ENCODE assay signal across 27 cellular contexts in the genomic region with DNA sequence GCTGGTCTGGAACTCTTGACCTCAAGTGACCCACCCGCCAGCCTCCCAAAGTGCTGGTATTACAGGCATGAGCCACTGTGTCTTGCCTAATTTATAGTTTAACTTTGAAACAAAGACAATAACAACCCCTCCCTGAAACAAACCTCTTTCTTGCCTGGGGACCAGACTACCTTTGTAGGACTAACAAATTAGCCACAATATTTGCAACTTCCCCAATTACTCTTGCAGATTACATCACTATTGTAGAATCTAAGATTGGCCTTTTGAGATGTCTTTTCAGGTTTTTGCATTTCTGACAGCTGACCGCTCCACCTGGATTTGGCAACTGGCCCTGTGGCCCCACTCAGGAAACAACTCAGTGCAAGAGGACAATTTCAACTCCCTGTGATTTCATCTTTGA.
"Had no signal": no experiment of that assay in that cellular context is flagged by ENCODE, and none has a peak within 500 bp of the region (broad histone marks: within the 10 kb centered on the region; RNA-seq: fewer than 3 reads in every experiment).

No MANE protein-coding gene starts in this region.

- H3K27ac ChIP-seq: epithelial cell of prostate, gastrocnemius medialis, lower lobe of right lung, ovary, psoas muscle, sigmoid colon, testis, tibial artery, upper lobe of left lung had no signal

- H3K36me3 ChIP-seq: gastrocnemius medialis, lower lobe of right lung, ovary, sigmoid colon, tibial artery, upper lobe of left lung had no signal

- H3K36me3 Mint-ChIP-seq: natural killer cell; stimulated activated effector memory CD8-positive, alpha-beta T cell treated with anti-CD3 and anti-CD28 coated beads, Interleukin-12 subunit alpha, Interleukin-12 subunit beta, amount 100 ng/mL, for 72 hours had no signal

- H3K27me3 ChIP-seq: gastrocnemius medialis, ovary, testis, tibial artery, upper lobe of left lung had no signal

- H3K27ac Mint-ChIP-seq: endodermal cell; natural killer cell; stimulated activated effector memory CD8-positive, alpha-beta T cell treated with anti-CD3 and anti-CD28 coated beads, Interleukin-12 subunit alpha, Interleukin-12 subunit beta, amount 100 ng/mL, for 72 hours had no signal

- H3K4me1 Mint-ChIP-seq: natural killer cell; stimulated activated effector memory CD8-positive, alpha-beta T cell treated with anti-CD3 and anti-CD28 coated beads, Interleukin-12 subunit alpha, Interleukin-12 subunit beta, amount 100 ng/mL, for 72 hours had no signal

- ATAC-seq: esophagus mucosa; gastrocnemius medialis; left ventricle myocardium superior; lower lobe of right lung; natural killer cell; psoas muscle; right cardiac atrium; stimulated activated effector memory CD8-positive, alpha-beta T cell treated with anti-CD3 and anti-CD28 coated beads, Interleukin-12 subunit alpha, Interleukin-12 subunit beta, amount 100 ng/mL, for 72 hours had no signal

- H3K4me3 ChIP-seq: gastrocnemius medialis, lower lobe of right lung, ovary, psoas muscle, sigmoid colon, testis, tibial artery, upper lobe of left lung had no signal

- FAIRE-seq: keratinocyte, urothelium cell line had no signal

- H3K9me3 Mint-ChIP-seq: natural killer cell; stimulated activated effector memory CD8-positive, alpha-beta T cell treated with anti-CD3 and anti-CD28 coated beads, Interleukin-12 subunit alpha, Interleukin-12 subunit beta, amount 100 ng/mL, for 72 hours had no signal

- H3K4me1 ChIP-seq: gastrocnemius medialis, lower lobe of right lung, psoas muscle, sigmoid colon, testis, tibial artery, upper lobe of left lung had no signal

- DNase-seq: cortex of kidney; effector CD4-positive, alpha-beta T cell; endodermal cell; foreskin fibroblast; gastrocnemius medialis; head of caudate nucleus; left ventricle myocardium superior; lower lobe of right lung; natural killer cell; occipital lobe; ovary; posterior cingulate gyrus; psoas muscle; right cardiac atrium; sigmoid colon; stimulated activated CD4-positive, alpha-beta T cell treated with anti-CD3 and anti-CD28 coated beads, Interleukin-2, amount 100 ng/mL, for 24 hours; stimulated activated CD4-positive, alpha-beta T cell treated with anti-CD3 and anti-CD28 coated beads, Interleukin-4, amount 100 ng/mL, for 24 hours; stimulated activated naive CD4-positive, alpha-beta T cell treated with Interleukin-2 at 50 U/mL for 16 hours; substantia nigra; testis; tibial artery; upper lobe of left lung had no signal

- H3K9me3 ChIP-seq: lower lobe of right lung, ovary, psoas muscle, sigmoid colon, testis, tibial artery, upper lobe of left lung had no signal

- H3K4me3 Mint-ChIP-seq: endodermal cell; natural killer cell; stimulated activated effector memory CD8-positive, alpha-beta T cell treated with anti-CD3 and anti-CD28 coated beads, Interleukin-12 subunit alpha, Interleukin-12 subunit beta, amount 100 ng/mL, for 72 hours had no signal
